In the genomic region with DNA sequence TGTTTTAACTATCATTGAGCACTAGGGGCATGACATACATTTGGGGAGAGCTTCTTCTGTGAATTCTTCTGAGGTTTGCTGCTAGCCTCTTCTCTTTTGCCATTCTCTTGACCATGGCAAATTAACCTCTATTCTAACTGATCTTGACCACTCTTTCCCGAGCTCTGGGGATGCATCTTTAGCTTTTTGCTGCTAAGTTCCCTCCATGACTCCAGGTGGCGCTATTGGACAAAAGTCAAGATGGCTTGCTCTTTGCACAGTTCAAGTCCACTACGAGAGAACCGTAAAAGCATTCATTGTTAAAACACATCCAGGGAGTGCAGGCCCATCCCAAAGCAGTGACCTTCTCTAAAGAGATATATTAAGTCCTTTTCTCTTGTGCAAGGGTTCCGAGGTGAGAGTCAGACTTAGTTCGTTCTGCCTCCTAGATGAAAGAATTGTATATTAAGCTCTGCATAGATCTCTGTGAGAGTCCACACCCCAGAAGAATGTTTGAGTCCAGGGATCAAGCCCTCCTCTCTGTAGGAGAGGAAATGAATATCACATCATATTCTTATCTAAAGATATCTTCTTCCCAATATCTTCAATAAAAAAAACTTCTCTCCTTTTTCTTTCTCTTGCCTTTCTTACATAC, we compare ENCODE assay signal across 8 cellular contexts.
A peak's percentile ranks its signal among the peaks of the same experiment; 100 is the strongest.
DNase-seq lines count a peak whose midpoint lies in the region; ATAC-seq, FAIRE-seq and TF ChIP-seq lines count a peak whose summit lies in the region.

No MANE protein-coding gene starts in this region.

- H4K20me1 ChIP-seq in astrocyte (ENCODE audit: insufficient read depth, low read length), result no peaks in the 10 kb centered on the region

- peak overlapping the region; percentile 29 for H2AFZ ChIP-seq in astrocyte (ENCODE audit: low read depth, low read length)

- H3K4me3 ChIP-seq in astrocyte (ENCODE audit: insufficient read depth, low read depth, low read length), result no peak overlapping the region

- peak; percentile 82 for TF ChIP-seq CTCF in astrocyte (IDR thresholded peaks at IDR 0.05; ENCODE audit: insufficient read depth, low read depth, low read length)

- FAIRE-seq in astrocyte (lab: Jason Lieb, UNC), result no peak

- H3K27me3 Mint-ChIP-seq in astrocyte (ENCODE audit: low read depth, unreplicated experiment), result no peaks in the 10 kb centered on the region
- no peaks in the 10 kb centered on the region for H3K27me3 Mint-ChIP-seq in stimulated activated naive B cell treated with anti-CD40 and anti-IgM and Interleukin-4, amounts not matched to agents 10 μg/mL and 1 μg/mL and 100 μg/mL, for 72 hours

- no peaks in the 10 kb centered on the region for H3K4me1 ChIP-seq in astrocyte (ENCODE audit: insufficient read depth, low read length)

- no peaks in the 10 kb centered on the region for H3K9me3 Mint-ChIP-seq in astrocyte (ENCODE audit: unreplicated experiment)
- no peaks in the 10 kb centered on the region for H3K9me3 Mint-ChIP-seq in stimulated activated naive B cell treated with anti-CD40 and anti-IgM and Interleukin-4, amounts not matched to agents 10 μg/mL and 1 μg/mL and 100 μg/mL, for 72 hours

- peak overlapping the region; percentile 8 for H3K4me2 ChIP-seq in astrocyte (ENCODE audit: low read length)

- no peaks in the 10 kb centered on the region for H3K36me3 Mint-ChIP-seq in astrocyte (ENCODE audit: low read depth, unreplicated experiment)
- H3K36me3 Mint-ChIP-seq in stimulated activated naive B cell treated with anti-CD40 and anti-IgM and Interleukin-4, amounts not matched to agents 10 μg/mL and 1 μg/mL and 100 μg/mL, for 72 hours, result no peaks in the 10 kb centered on the region

- H3K4me1 Mint-ChIP-seq in astrocyte (ENCODE audit: low read depth, unreplicated experiment), result no peaks in the 10 kb centered on the region
- no peaks in the 10 kb centered on the region for H3K4me1 Mint-ChIP-seq in stimulated activated naive B cell treated with anti-CD40 and anti-IgM and Interleukin-4, amounts not matched to agents 10 μg/mL and 1 μg/mL and 100 μg/mL, for 72 hours

- peak; percentile 90 for ATAC-seq in HG03342 (IDR thresholded peaks at IDR 0.05; ENCODE audit: unreplicated experiment)
- ATAC-seq in HG03108 (IDR thresholded peaks at IDR 0.05; ENCODE audit: unreplicated experiment), result no peak
- no peak for ATAC-seq in HG03521 (IDR thresholded peaks at IDR 0.05; ENCODE audit: unreplicated experiment)
- no peak for ATAC-seq in stimulated activated naive B cell treated with anti-CD40 and anti-IgM and Interleukin-4, amounts not matched to agents 10 μg/mL and 1 μg/mL and 100 μg/mL, for 72 hours (replicated peaks)

- no peak overlapping the region for H3K9ac ChIP-seq in astrocyte (ENCODE audit: low read length)

- peak; percentile 40 for DNase-seq in GM03348 (ENCODE audit: low spot score)
- DNase-seq in NCI-H446 treated with DMSO at 0.1 percent for 48 hours (lab: John Stamatoyannopoulos, UW), result peak; percentile 34
- DNase-seq in astrocyte (ENCODE audit: low read depth), result peak; percentile 26
- DNase-seq in left kidney (ENCODE audit: low read depth, low spot score), result peak; percentile 86
- DNase-seq in stimulated activated naive B cell treated with anti-CD40 and anti-IgM and Interleukin-4, amounts not matched to agents 10 μg/mL and 1 μg/mL and 100 μg/mL, for 72 hours, result no peak

- no peaks in the 10 kb centered on the region for H3K9me3 ChIP-seq in astrocyte (ENCODE audit: insufficient read depth, low read depth, low read length)

- H3K27ac ChIP-seq in astrocyte (ENCODE audit: low read depth, low read length), result no peak overlapping the region

- H3K79me2 ChIP-seq in astrocyte (ENCODE audit: insufficient read depth, low read length), result no peaks in the 10 kb centered on the region

- H3K27ac Mint-ChIP-seq in astrocyte (ENCODE audit: unreplicated experiment), result no peak overlapping the region
- no peak overlapping the region for H3K27ac Mint-ChIP-seq in stimulated activated naive B cell treated with anti-CD40 and anti-IgM and Interleukin-4, amounts not matched to agents 10 μg/mL and 1 μg/mL and 100 μg/mL, for 72 hours

- H3K36me3 ChIP-seq in astrocyte (ENCODE audit: insufficient read depth, low read length), result no peaks in the 10 kb centered on the region

- H3K4me3 Mint-ChIP-seq in astrocyte (ENCODE audit: unreplicated experiment), result no peak overlapping the region
- H3K4me3 Mint-ChIP-seq in stimulated activated naive B cell treated with anti-CD40 and anti-IgM and Interleukin-4, amounts not matched to agents 10 μg/mL and 1 μg/mL and 100 μg/mL, for 72 hours, result no peak overlapping the region

- H3K27me3 ChIP-seq in astrocyte (ENCODE audit: insufficient read depth, low read length), result no peaks in the 10 kb centered on the region
